ENCODE assay signal across 30 cellular contexts in the genomic region with DNA sequence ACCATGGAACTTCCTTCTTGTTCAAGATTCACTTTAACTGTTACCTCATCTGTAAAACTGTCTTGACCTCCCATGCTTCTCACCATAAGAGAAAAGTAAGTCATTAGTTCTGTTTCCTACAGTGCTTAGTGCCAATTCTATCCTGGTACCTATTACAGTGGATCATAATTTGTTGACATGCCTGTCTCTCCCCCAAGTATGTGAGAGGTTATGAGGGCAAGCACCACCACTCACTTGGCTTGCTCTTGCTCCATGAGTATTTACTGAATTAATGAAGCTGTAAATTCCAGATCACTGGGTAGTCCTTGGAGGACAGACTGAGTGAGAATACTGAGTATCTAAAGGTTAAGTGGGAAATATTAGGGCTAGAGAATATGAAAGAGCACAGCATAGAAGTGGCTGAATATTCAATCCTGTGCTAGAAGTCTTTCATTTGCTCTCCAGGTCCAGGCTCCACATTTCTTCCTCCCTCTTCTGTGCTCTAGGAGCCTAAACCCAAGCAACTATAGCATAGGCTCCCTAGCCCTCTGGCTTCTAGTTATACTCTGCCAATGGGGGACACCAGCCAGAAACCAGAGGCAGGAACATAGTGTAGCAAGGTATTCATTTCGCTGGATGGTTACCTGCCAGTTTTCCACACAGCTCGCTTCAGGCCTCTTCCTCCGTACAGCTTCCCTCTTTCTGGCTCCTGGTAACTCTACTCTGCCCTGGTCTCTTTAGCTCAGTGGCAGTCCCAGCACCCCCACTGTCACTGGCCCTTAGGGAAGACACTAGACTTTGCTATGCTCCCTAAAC.
DNase-seq lines count a peak whose midpoint lies in the region; ATAC-seq and TF ChIP-seq lines count a peak whose summit lies in the region.
"Had no signal": no experiment of that assay in that cellular context is flagged by ENCODE, and none has a peak within 500 bp of the region (broad histone marks: within the 10 kb centered on the region; RNA-seq: fewer than 3 reads in every experiment).

No MANE protein-coding gene starts in this region.

- no peak for TF ChIP-seq EP300 in sigmoid colon (IDR thresholded peaks at IDR 0.05)

- no peak overlapping the region for H3K4me3 Mint-ChIP-seq in MCF 10A (ENCODE audit: unreplicated experiment)
- H3K4me3 Mint-ChIP-seq in activated CD4-positive, alpha-beta T cell treated with anti-CD3 and anti-CD28 coated beads, Interleukin-2, amount 10 ng/mL, durations not matched to agents 7 days and 5 days = no peak overlapping the region
- H3K4me3 Mint-ChIP-seq: activated CD4-positive, alpha-beta T cell treated with anti-CD3 and anti-CD28 coated beads for 36 hours; activated CD8-positive, alpha-beta T cell treated with anti-CD3 and anti-CD28 coated beads, Interleukin-2, amount 10 ng/mL, durations not matched to agents 7 days and 5 days; activated naive CD8-positive, alpha-beta T cell treated with anti-CD3 and anti-CD28 coated beads, Interleukin-2, amount 50 U/mL, for 24 hours; CD14-positive monocyte; natural killer cell treated with Interleukin-12 subunit alpha and Interleukin-12 subunit beta and Interleukin-15 and Interleukin-18, amount 100 ng/mL, for 72 hours; stimulated activated naive CD8-positive, alpha-beta T cell treated with anti-CD3 and anti-CD28 coated beads, Interleukin-15, amount 100 ng/mL, for 72 hours had no signal

- POLR2A ChIA-PET in MCF 10A (lab: Yijun Ruan, JAX) = interaction anchor here (0.9 kb wide), 1 partner anchor 12 kb away, joined by 3 read pairs; no protein-coding TSS in a partner anchor
- POLR2A ChIA-PET in activated CD4-positive, alpha-beta T cell treated with anti-CD3 and anti-CD28 coated beads, Interleukin-2, amount 10 ng/mL, durations not matched to agents 7 days and 5 days (lab: Charles Lee) = no interaction called here

- no peaks in the 10 kb centered on the region for H3K27me3 ChIP-seq in breast epithelium
- H3K27me3 ChIP-seq in sigmoid colon = no peaks in the 10 kb centered on the region
- H3K27me3 ChIP-seq: dorsolateral prefrontal cortex, esophagus squamous epithelium, foreskin keratinocyte, heart right ventricle, ovary, transverse colon had no signal

- no peaks in the 10 kb centered on the region for H3K9me3 ChIP-seq in breast epithelium
- no peaks in the 10 kb centered on the region for H3K9me3 ChIP-seq in sigmoid colon
- H3K9me3 ChIP-seq: Caco-2, esophagus squamous epithelium, heart right ventricle, ovary, transverse colon had no signal

- WGBS in sigmoid colon, 2 donors = 91 to 95% methylated on average over 3 of the region's 3 CpGs

- H3K27me3 Mint-ChIP-seq in MCF 10A (ENCODE audit: insufficient read depth, unreplicated experiment) = no peaks in the 10 kb centered on the region
- no peaks in the 10 kb centered on the region for H3K27me3 Mint-ChIP-seq in activated CD4-positive, alpha-beta T cell treated with anti-CD3 and anti-CD28 coated beads, Interleukin-2, amount 10 ng/mL, durations not matched to agents 7 days and 5 days
- H3K27me3 Mint-ChIP-seq: activated CD4-positive, alpha-beta T cell treated with anti-CD3 and anti-CD28 coated beads for 36 hours; activated naive CD8-positive, alpha-beta T cell treated with anti-CD3 and anti-CD28 coated beads, Interleukin-2, amount 50 U/mL, for 24 hours; natural killer cell treated with Interleukin-12 subunit alpha and Interleukin-12 subunit beta and Interleukin-15 and Interleukin-18, amount 100 ng/mL, for 72 hours; stimulated activated naive CD8-positive, alpha-beta T cell treated with anti-CD3 and anti-CD28 coated beads, Interleukin-15, amount 100 ng/mL, for 72 hours had no signal

- no peak overlapping the region for H3K4me3 ChIP-seq in breast epithelium
- no peak overlapping the region for H3K4me3 ChIP-seq in sigmoid colon
- H3K4me3 ChIP-seq: dorsolateral prefrontal cortex, esophagus squamous epithelium, heart right ventricle, ovary, transverse colon had no signal

- H3K36me3 ChIP-seq in breast epithelium = no peaks in the 10 kb centered on the region
- H3K36me3 ChIP-seq in sigmoid colon = no peaks in the 10 kb centered on the region
- H3K36me3 ChIP-seq: esophagus squamous epithelium, heart right ventricle, ovary, transverse colon had no signal

- H3K4me1 ChIP-seq in breast epithelium = peaks cover 0 to 3% of the 10 kb centered on the region in 2 donors
- peaks cover 0 to 52% (median 29%) of the 10 kb centered on the region in 4 donors for H3K4me1 ChIP-seq in sigmoid colon
- H3K4me1 ChIP-seq: Caco-2 had no signal

- ATAC-seq in HG03457 (IDR thresholded peaks at IDR 0.05; ENCODE audit: unreplicated experiment) = no peak
- no peak for ATAC-seq in HG03432 (IDR thresholded peaks at IDR 0.05; ENCODE audit: unreplicated experiment)
- ATAC-seq: activated CD4-positive, alpha-beta T cell treated with anti-CD3 and anti-CD28 coated beads for 36 hours; activated CD8-positive, alpha-beta T cell treated with anti-CD3 and anti-CD28 coated beads, Interleukin-2, amount 10 ng/mL, durations not matched to agents 7 days and 5 days; activated naive CD8-positive, alpha-beta T cell treated with anti-CD3 and anti-CD28 coated beads, Interleukin-2, amount 50 U/mL, for 24 hours; foreskin keratinocyte; heart right ventricle; left colon; natural killer cell treated with Interleukin-12 subunit alpha and Interleukin-12 subunit beta and Interleukin-15 and Interleukin-18, amount 100 ng/mL, for 72 hours; right cardiac atrium; stimulated activated naive CD8-positive, alpha-beta T cell treated with anti-CD3 and anti-CD28 coated beads, Interleukin-15, amount 100 ng/mL, for 72 hours had no signal

- H3K27ac ChIP-seq in breast epithelium = peak overlapping the region; percentile 41 to 70
- H3K27ac ChIP-seq in sigmoid colon = peak overlapping the region in 3 of 4 donors; percentile 18 to 72 (median 70)
- H3K27ac ChIP-seq: dorsolateral prefrontal cortex, foreskin keratinocyte, ovary had no signal

- TF ChIP-seq CTCF in breast epithelium (IDR thresholded peaks at IDR 0.05) = no peak
- TF ChIP-seq CTCF in MCF 10A (IDR thresholded peaks at IDR 0.05; ENCODE audit: unreplicated experiment) = no peak
- TF ChIP-seq CTCF in sigmoid colon (IDR thresholded peaks at IDR 0.05) = no peak

- peaks cover 21% of the 10 kb centered on the region for H3K4me1 Mint-ChIP-seq in MCF 10A (ENCODE audit: insufficient read depth, unreplicated experiment)
- no peaks in the 10 kb centered on the region for H3K4me1 Mint-ChIP-seq in activated CD4-positive, alpha-beta T cell treated with anti-CD3 and anti-CD28 coated beads, Interleukin-2, amount 10 ng/mL, durations not matched to agents 7 days and 5 days
- H3K4me1 Mint-ChIP-seq: activated CD4-positive, alpha-beta T cell treated with anti-CD3 and anti-CD28 coated beads for 36 hours; activated naive CD8-positive, alpha-beta T cell treated with anti-CD3 and anti-CD28 coated beads, Interleukin-2, amount 50 U/mL, for 24 hours; CD14-positive monocyte; stimulated activated naive CD8-positive, alpha-beta T cell treated with anti-CD3 and anti-CD28 coated beads, Interleukin-15, amount 100 ng/mL, for 72 hours had no signal

- no TSS peak for BruUV-seq in MCF 10A (replicated peaks; lab: Mats Ljungman, UMichigan)

- H3K9me3 Mint-ChIP-seq in MCF 10A (ENCODE audit: unreplicated experiment) = no peaks in the 10 kb centered on the region
- H3K9me3 Mint-ChIP-seq in activated CD4-positive, alpha-beta T cell treated with anti-CD3 and anti-CD28 coated beads, Interleukin-2, amount 10 ng/mL, durations not matched to agents 7 days and 5 days = peaks cover 2% of the 10 kb centered on the region
- H3K9me3 Mint-ChIP-seq: activated naive CD8-positive, alpha-beta T cell treated with anti-CD3 and anti-CD28 coated beads, Interleukin-2, amount 50 U/mL, for 24 hours had no signal

- TF ChIP-seq POLR2A in breast epithelium (IDR thresholded peaks at IDR 0.05) (no peak), sigmoid colon (IDR thresholded peaks at IDR 0.05) (no peak)

- CTCF ChIA-PET in MCF 10A (lab: Yijun Ruan, JAX) = interaction anchor here (0.6 kb wide), 1 partner anchor 11 kb away, joined by 3 read pairs; no protein-coding TSS in a partner anchor
- CTCF ChIA-PET in activated CD4-positive, alpha-beta T cell treated with anti-CD3 and anti-CD28 coated beads, Interleukin-2, amount 10 ng/mL, durations not matched to agents 7 days and 5 days (lab: Charles Lee) = no interaction called here

- intact Hi-C loops in breast epithelium (cut with DNase I; ENCODE audit: low total_unique reads) (no loop called here), MCF 10A (cut with micrococcal nuclease) (no loop called here), sigmoid colon (cut with DNase I) (loop anchor here (10.0 kb wide), 1 partner anchor 155 kb away; the partner anchor contains the start of gene FIBIN)

- no peak overlapping the region for H3K27ac Mint-ChIP-seq in MCF 10A (ENCODE audit: low read depth, unreplicated experiment)
- no peak overlapping the region for H3K27ac Mint-ChIP-seq in activated CD4-positive, alpha-beta T cell treated with anti-CD3 and anti-CD28 coated beads, Interleukin-2, amount 10 ng/mL, durations not matched to agents 7 days and 5 days
- H3K27ac Mint-ChIP-seq: activated CD4-positive, alpha-beta T cell treated with anti-CD3 and anti-CD28 coated beads for 36 hours; activated CD8-positive, alpha-beta T cell treated with anti-CD3 and anti-CD28 coated beads, Interleukin-2, amount 10 ng/mL, durations not matched to agents 7 days and 5 days; activated naive CD8-positive, alpha-beta T cell treated with anti-CD3 and anti-CD28 coated beads, Interleukin-2, amount 50 U/mL, for 24 hours; CD14-positive monocyte; natural killer cell treated with Interleukin-12 subunit alpha and Interleukin-12 subunit beta and Interleukin-15 and Interleukin-18, amount 100 ng/mL, for 72 hours; stimulated activated naive CD8-positive, alpha-beta T cell treated with anti-CD3 and anti-CD28 coated beads, Interleukin-15, amount 100 ng/mL, for 72 hours had no signal

- DNase-seq in breast epithelium (ENCODE audit: low spot score in 2 of 2) (no peak), MCF 10A (ENCODE audit: unreplicated experiment) (no peak), kidney glomerular epithelial cell (lab: John Stamatoyannopoulos, UW) (peak; percentile 28), sigmoid colon (no peak), OCI-M2 (lab: John Stamatoyannopoulos, UW; ENCODE audit: unreplicated experiment) (no peak)
- DNase-seq in activated CD4-positive, alpha-beta T cell treated with anti-CD3 and anti-CD28 coated beads, Interleukin-2, amount 10 ng/mL, durations not matched to agents 7 days and 5 days = no peak
- DNase-seq: 8988T; activated CD4-positive, alpha-beta T cell treated with anti-CD3 and anti-CD28 coated beads for 36 hours; activated CD8-positive, alpha-beta T cell treated with anti-CD3 and anti-CD28 coated beads, Interleukin-2, amount 10 ng/mL, durations not matched to agents 7 days and 5 days; activated gamma-delta T cell; activated naive CD8-positive, alpha-beta T cell treated with anti-CD3 and anti-CD28 coated beads, Interleukin-2, amount 50 U/mL, for 24 hours; Caco-2; DMS53; dorsolateral prefrontal cortex; esophagus squamous epithelium; foreskin keratinocyte; heart right ventricle; left colon; NCI-H1048; NCI-H1694 treated with DMSO at 0.1 percent for 48 hours; NCI-H2171; NCI-H82; ovary; right cardiac atrium; stimulated activated naive CD8-positive, alpha-beta T cell treated with anti-CD3 and anti-CD28 coated beads, Interleukin-15, amount 100 ng/mL, for 72 hours; transverse colon had no signal

- peaks cover 6% of the 10 kb centered on the region for H3K36me3 Mint-ChIP-seq in MCF 10A (ENCODE audit: insufficient read depth, unreplicated experiment)
- no peaks in the 10 kb centered on the region for H3K36me3 Mint-ChIP-seq in activated CD4-positive, alpha-beta T cell treated with anti-CD3 and anti-CD28 coated beads, Interleukin-2, amount 10 ng/mL, durations not matched to agents 7 days and 5 days (ENCODE audit: low read depth)
- H3K36me3 Mint-ChIP-seq: CD14-positive monocyte; natural killer cell treated with Interleukin-12 subunit alpha and Interleukin-12 subunit beta and Interleukin-15 and Interleukin-18, amount 100 ng/mL, for 72 hours had no signal
